ENCODE assay signal across 21 cellular contexts in the genomic region with DNA sequence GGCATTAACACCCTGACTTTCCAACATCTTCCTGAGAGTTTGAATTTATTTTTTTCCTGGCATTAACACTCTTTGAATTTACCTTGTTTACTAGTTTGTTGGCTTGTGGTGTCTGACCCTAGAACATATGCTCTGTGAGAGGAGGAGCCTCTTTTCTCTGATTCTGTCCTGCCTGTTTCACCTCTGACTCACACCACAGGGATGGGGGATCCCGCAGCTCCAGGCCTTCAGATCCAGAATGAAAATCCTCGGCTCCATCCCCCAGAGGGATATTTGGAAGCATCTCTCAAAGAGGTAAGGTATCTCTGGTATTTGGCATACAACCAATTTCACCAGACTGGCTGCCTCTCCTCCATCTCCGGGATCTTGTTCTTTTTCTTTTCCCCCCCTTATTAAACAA.
DNase-seq lines count a peak whose midpoint lies in the region; ATAC-seq lines count a peak whose summit lies in the region.
"Had no signal": no experiment of that assay in that cellular context is flagged by ENCODE, and none has a peak within 500 bp of the region (broad histone marks: within the 10 kb centered on the region; RNA-seq: fewer than 3 reads in every experiment).

No MANE protein-coding gene starts in this region.

- no peak overlapping the region for H3K4me3 ChIP-seq in skeletal muscle cell (ENCODE audit: low read depth, low read length)
- H3K4me3 ChIP-seq: ascending aorta, K562, thyroid gland had no signal

- DNase-seq in GM03348 (ENCODE audit: low spot score) (peak; percentile 16), RPMI7951 (ENCODE audit: low read depth) (peak; percentile 87), fibroblast of peridontal ligament (ENCODE audit: extremely low read depth) (peak; percentile 20), skeletal muscle cell (ENCODE audit: low read depth) (peak; percentile 44), retina (no peak), SW 1271 (lab: John Stamatoyannopoulos, UW) (no peak)
- DNase-seq: activated CD4-positive, alpha-beta T cell treated with anti-CD3 and anti-CD28 coated beads for 36 hours; activated naive CD4-positive, alpha-beta T cell treated with anti-CD3 and anti-CD28 coated beads, Interleukin-2, amount 50 U/mL, for 16 hours; activated T-cell treated with anti-CD3 and anti-CD28 coated beads, Interleukin-2, amount 50 U/mL, for 48 hours; naive B cell; NCI-H187; NCI-H69; nucleus accumbens; stimulated activated CD4-positive, alpha-beta T cell treated with anti-CD3 and anti-CD28 coated beads, Interleukin-4, amount 100 ng/mL, for 4 hours; stimulated activated naive CD8-positive, alpha-beta T cell treated with anti-CD3 and anti-CD28 coated beads, Interleukin-15, Interleukin-2, amounts not matched to agents 100 U/mL and 50 U/mL, for 24 hours; T-cell; thyroid gland had no signal

- ATAC-seq in GM18520 (IDR thresholded peaks at IDR 0.05; ENCODE audit: unreplicated experiment), result no peak
- ATAC-seq: activated CD4-positive, alpha-beta T cell treated with anti-CD3 and anti-CD28 coated beads for 36 hours; K562; Right ventricle myocardium inferior; stimulated activated naive CD8-positive, alpha-beta T cell treated with anti-CD3 and anti-CD28 coated beads, Interleukin-15, Interleukin-2, amounts not matched to agents 100 U/mL and 50 U/mL, for 24 hours; T-cell had no signal

Comparison
In these comparisons a context has a peak if more than half of its experiments do, and no peak if none do; other contexts are left out.
1. DNase-seq: peak in GM03348 (single experiment), RPMI7951 (single experiment), fibroblast of peridontal ligament (single experiment) and skeletal muscle cell (single experiment); none in retina (single experiment) and SW 1271 (0 of 2).